In the genomic region with DNA sequence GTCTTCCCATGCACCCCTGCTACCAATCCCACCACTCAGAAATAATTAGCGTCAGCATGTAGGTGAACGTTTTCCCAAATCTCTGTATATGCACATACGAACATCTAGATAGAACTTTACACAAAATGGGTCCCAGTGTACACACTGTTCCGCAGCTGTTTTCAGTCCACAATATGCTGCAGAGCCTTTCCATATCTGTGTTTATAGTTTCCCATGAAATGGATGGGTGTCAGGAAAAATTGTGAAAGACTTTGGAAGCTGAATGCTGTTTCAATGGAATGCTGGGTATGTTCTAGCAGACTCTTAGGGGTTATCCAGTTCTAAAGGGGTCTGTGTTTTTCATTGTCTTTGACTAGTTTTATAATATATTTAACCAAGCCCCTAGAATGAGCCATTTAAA, we compare ENCODE assay signal across 19 cellular contexts. TPM values are rescaled to one million over a fixed set of nuclear protein-coding genes. Genes with fewer than 3 reads are reported as not detected.
DNase-seq lines count a peak whose midpoint lies in the region; ATAC-seq and TF ChIP-seq lines count a peak whose summit lies in the region.
"Had no signal": no experiment of that assay in that cellular context is flagged by ENCODE, and none has a peak within 500 bp of the region (broad histone marks: within the 10 kb centered on the region; RNA-seq: fewer than 3 reads in every experiment).

No MANE protein-coding gene starts in this region.

- H3K4me1 Mint-ChIP-seq in endodermal cell = peaks cover 17% of the 10 kb centered on the region

- no peaks in the 10 kb centered on the region for H3K27me3 ChIP-seq in endodermal cell (ENCODE audit: control insufficient read depth, insufficient read depth, low read length, poor library complexity, severe bottlenecking)
- H3K27me3 ChIP-seq in smooth muscle cell (ENCODE audit: low read depth) = no peaks in the 10 kb centered on the region
- no peaks in the 10 kb centered on the region for H3K27me3 ChIP-seq in ovary

- H3K79me2 ChIP-seq in smooth muscle cell (ENCODE audit: low read depth) = peaks cover 30% of the 10 kb centered on the region

- TF ChIP-seq CTCF in AG10803 (conservative IDR thresholded peaks at IDR 0.05; ENCODE audit: low read length) (no peak), endodermal cell (conservative IDR thresholded peaks at IDR 0.05) (no peak), smooth muscle cell (IDR thresholded peaks at IDR 0.05; ENCODE audit: borderline replicate concordance, insufficient read depth, poor library complexity, severe bottlenecking) (no peak), ovary (IDR thresholded peaks at IDR 0.05) (no peak)

- peak overlapping the region; percentile 13 for H3K27ac Mint-ChIP-seq in endodermal cell
- H3K27ac Mint-ChIP-seq: dendritic cell treated with granulocyte-macrophage colony-stimulating factor and Interleukin-4, amounts not matched to agents 40 ng/mL and 50 ng/mL, for 4 days had no signal

- WGBS in endodermal cell (ENCODE audit: insufficient coverage in 1 of 2, insufficient read length in 1 of 2), 2 experiments = 95 to 98% methylated on average over 3 to 4 of the region's 4 CpGs
- WGBS in smooth muscle cell (ENCODE audit: low lambda C conversion rate) = 54% methylated on average over 4 of the region's 4 CpGs
- 24 to 49% (median 32%) methylated on average over 4 of the region's 4 CpGs for WGBS in ovary, 3 donors

- no peaks in the 10 kb centered on the region for H3F3A ChIP-seq in smooth muscle cell (ENCODE audit: low read depth)

- H3K9me3 ChIP-seq in endodermal cell (ENCODE audit: control insufficient read depth, low read length) = no peaks in the 10 kb centered on the region
- H3K9me3 ChIP-seq in smooth muscle cell (replicated peaks; ENCODE audit: low read depth) = no peaks in the 10 kb centered on the region
- H3K9me3 ChIP-seq in ovary = no peaks in the 10 kb centered on the region

- H3K4me3 Mint-ChIP-seq in endodermal cell = no peak overlapping the region
- H3K4me3 Mint-ChIP-seq: dendritic cell treated with granulocyte-macrophage colony-stimulating factor and Interleukin-4, amounts not matched to agents 40 ng/mL and 50 ng/mL, for 4 days; neural crest cell had no signal

- ATAC-seq in left lobe of liver (peak; percentile 8), GM21717 (IDR thresholded peaks at IDR 0.05; ENCODE audit: unreplicated experiment) (no peak)
- ATAC-seq: esophagus mucosa had no signal

- H3K4me3 ChIP-seq in AG10803 (ENCODE audit: low read length) = no peak overlapping the region
- no peak overlapping the region for H3K4me3 ChIP-seq in endodermal cell (ENCODE audit: low read length)
- no peak overlapping the region for H3K4me3 ChIP-seq in smooth muscle cell
- no peak overlapping the region for H3K4me3 ChIP-seq in ovary
- H3K4me3 ChIP-seq: lung, skin epidermis had no signal

- no peak for TF ChIP-seq POLR2A in ovary (IDR thresholded peaks at IDR 0.05)

- peak; percentile 65 for DNase-seq in AG10803 (ENCODE audit: low read depth)
- DNase-seq in endodermal cell = no peak
- no peak for DNase-seq in left lobe of liver (ENCODE audit: low spot score)
- DNase-seq in smooth muscle cell (lab: John Stamatoyannopoulos, UW; ENCODE audit: unreplicated experiment) = no peak
- no peak for DNase-seq in dermis blood vessel endothelial cell
- no peak for DNase-seq in ovary
- no peak for DNase-seq in AG08396 (ENCODE audit: low spot score)
- DNase-seq: ACHN; activated effector memory CD4-positive, alpha-beta T cell treated with Interleukin-2 at 50 U/mL for 16 hours; GF-D8; NCI-H1694 treated with DMSO at 0.1 percent for 48 hours; NCI-H510A; stimulated activated naive CD4-positive, alpha-beta T cell treated with Interleukin-2 at 50 U/mL for 16 hours had no signal

- intact Hi-C loops in ovary (cut with DNase I) = loop anchor here in 1 of 4 donors (1.0 to 5.0 kb wide), 2 partner anchors 25 to 1924 kb away; no protein-coding TSS in a partner anchor

- H3K9ac ChIP-seq in endodermal cell (ENCODE audit: extremely low read depth, low read length, poor library complexity, severe bottlenecking) = no peak overlapping the region
- no peak overlapping the region for H3K9ac ChIP-seq in smooth muscle cell (ENCODE audit: low read depth)

- H3K36me3 Mint-ChIP-seq in endodermal cell (ENCODE audit: low read depth) = no peaks in the 10 kb centered on the region

- no peaks in the 10 kb centered on the region for H3K36me3 ChIP-seq in endodermal cell (ENCODE audit: control insufficient read depth, insufficient read depth, low read length)
- H3K36me3 ChIP-seq in smooth muscle cell (ENCODE audit: low read depth) = no peaks in the 10 kb centered on the region
- no peaks in the 10 kb centered on the region for H3K36me3 ChIP-seq in ovary

- H3K4me2 ChIP-seq in smooth muscle cell = peak overlapping the region; percentile 64

- peaks cover 12% of the 10 kb centered on the region for H3K4me1 ChIP-seq in endodermal cell (ENCODE audit: control insufficient read depth, insufficient read depth, low read length)
- H3K4me1 ChIP-seq in smooth muscle cell (ENCODE audit: low read depth) = peaks cover 21% of the 10 kb centered on the region
- H3K4me1 ChIP-seq in ovary (ENCODE audit: insufficient read depth) = peaks cover 31% of the 10 kb centered on the region

- H3K27me3 Mint-ChIP-seq in endodermal cell (ENCODE audit: insufficient read depth) = no peaks in the 10 kb centered on the region

- H2AFZ ChIP-seq in smooth muscle cell (ENCODE audit: low read depth) = no peak overlapping the region

- no peak for TF ChIP-seq EP300 in ovary (IDR thresholded peaks at IDR 0.05)

- H4K20me1 ChIP-seq in smooth muscle cell (ENCODE audit: low read depth) = peaks cover 4% of the 10 kb centered on the region

- H3K27ac ChIP-seq in endodermal cell (ENCODE audit: low read depth, low read length) = no peak overlapping the region
- H3K27ac ChIP-seq in smooth muscle cell (ENCODE audit: low read depth) = peak overlapping the region; percentile 20
- H3K27ac ChIP-seq in ovary = peak overlapping the region in 1 of 2 donors; percentile 58

- H3K9me3 Mint-ChIP-seq in endodermal cell = no peaks in the 10 kb centered on the region
- H3K9me3 Mint-ChIP-seq: dendritic cell treated with granulocyte-macrophage colony-stimulating factor and Interleukin-4, amounts not matched to agents 40 ng/mL and 50 ng/mL, for 4 days; neural crest cell had no signal

RNA-seq across cellular contexts. Expression of gene GRK5, which starts 13.8 kb away (rescaled TPM):
- 10 to 100 TPM in 1 of 2 donors, 1 to 10 TPM in 1; 9.1 to 11.9 TPM for total RNA-seq in endodermal cell
- polyA plus RNA-seq in endodermal cell (2013, experiment 1 of 2) = 6.1 TPM
- 4.6 TPM for polyA plus RNA-seq in endodermal cell (2013, experiment 2 of 2)
- 8.4 TPM for total RNA-seq in left lobe of liver
- 5.2 and 7.0 TPM in 2 replicates for total RNA-seq in smooth muscle cell
- polyA plus RNA-seq in smooth muscle cell = 4.4 and 5.0 TPM in 2 replicates
- 47.0 and 57.9 TPM in 2 replicates for total RNA-seq in dermis blood vessel endothelial cell
- 100 to 1,000 TPM in 2 of 7 donors, 10 to 100 TPM in 4, 1 to 10 TPM in 1; 10.0 to 115 (median 36.9) TPM for total RNA-seq in ovary
- polyA plus RNA-seq in ovary = 10 to 100 TPM; 43.4 to 62.0 TPM

RNA-seq across cellular contexts. Expression of gene PRDX3, which starts 42.6 kb away (rescaled TPM):
- total RNA-seq in endodermal cell (100 to 1,000 TPM; 153 to 173 TPM), left lobe of liver (157 TPM), smooth muscle cell (156 and 162 TPM in 2 replicates), dermis blood vessel endothelial cell (158 and 231 TPM in 2 replicates), ovary (100 to 1,000 TPM in 2 of 7 donors, 10 to 100 TPM in 5; 65.7 to 116 (median 79.0) TPM)
- 242 TPM for polyA plus RNA-seq in endodermal cell (2013, experiment 1 of 2)
- 229 TPM for polyA plus RNA-seq in endodermal cell (2013, experiment 2 of 2)
- polyA plus RNA-seq in smooth muscle cell (97.3 and 123 TPM in 2 replicates), ovary (100 to 1,000 TPM in 1 of 2 donors, 10 to 100 TPM in 1; 90.3 to 159 TPM)

RNA-seq across cellular contexts. Expression of gene SFXN4, which starts 55.7 kb away (rescaled TPM):
- 10 to 100 TPM; 18.3 to 23.2 TPM for total RNA-seq in endodermal cell
- 15.2 TPM for polyA plus RNA-seq in endodermal cell (2013, experiment 1 of 2)
- polyA plus RNA-seq in endodermal cell (2013, experiment 2 of 2) = 13.0 TPM
- 17.8 TPM for total RNA-seq in left lobe of liver
- 7.9 and 12.2 TPM in 2 replicates for total RNA-seq in smooth muscle cell
- 12.8 and 16.2 TPM in 2 replicates for polyA plus RNA-seq in smooth muscle cell
- 9.4 and 14.6 TPM in 2 replicates for total RNA-seq in dermis blood vessel endothelial cell
- total RNA-seq in ovary = 10 to 100 TPM; 11.8 to 54.9 (median 18.5) TPM
- 10 to 100 TPM; 18.9 to 25.8 TPM for polyA plus RNA-seq in ovary
